Comparison of ENCODE assay signal across 19 cellular contexts in the genomic region with DNA sequence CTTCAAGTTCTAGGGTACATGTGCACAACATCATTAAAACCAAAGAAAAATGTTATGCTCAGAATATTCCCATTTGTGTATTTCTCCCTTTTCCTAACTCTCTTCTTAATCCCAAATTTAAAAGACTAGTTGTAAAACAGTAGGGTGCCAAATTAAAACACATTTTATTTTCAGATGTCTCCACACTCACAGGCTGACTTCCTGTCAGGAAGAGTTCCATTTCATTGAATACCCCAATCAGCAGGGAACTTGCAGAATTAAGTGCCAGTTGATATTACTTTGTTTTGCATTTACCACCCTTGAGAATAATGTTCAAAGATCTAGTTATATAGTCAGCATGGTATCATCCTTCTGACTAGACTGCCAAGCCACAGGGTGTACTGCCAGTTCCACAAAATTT.
"Had no signal": no experiment of that assay in that cellular context is flagged by ENCODE, and none has a peak within 500 bp of the region (broad histone marks: within the 10 kb centered on the region; RNA-seq: fewer than 3 reads in every experiment).

No MANE protein-coding gene starts in this region.

- H3K27me3 ChIP-seq: breast epithelium, gastroesophageal sphincter, heart right ventricle, tibial artery, uterus had no signal

- H3K4me1 ChIP-seq: breast epithelium, gastroesophageal sphincter, heart right ventricle, parathyroid adenoma, tibial artery, uterus had no signal

- H3K9ac ChIP-seq: parathyroid adenoma had no signal

- H3K9me3 ChIP-seq: breast epithelium, gastroesophageal sphincter, heart right ventricle, mucosa of descending colon, tibial artery, uterus had no signal

- ATAC-seq: gastroesophageal sphincter; heart right ventricle; left lobe of liver; mucosa of descending colon; naive thymus-derived CD8-positive, alpha-beta T cell; stimulated activated memory B cell treated with anti-CD40 and anti-IgM and Interleukin-4, amounts not matched to agents 10 μg/mL and 1 μg/mL and 100 μg/mL, for 72 hours had no signal

- DNase-seq: activated CD4-positive, alpha-beta T cell treated with anti-CD3 and anti-CD28 coated beads for 1 hour; activated CD4-positive, alpha-beta T cell treated with anti-CD3 and anti-CD28 coated beads, Interleukin-2, amount 50 U/mL, for 4 hours; activated naive CD4-positive, alpha-beta T cell; activated naive CD8-positive, alpha-beta T cell treated with anti-CD3 and anti-CD28 coated beads, Interleukin-2, amount 10 ng/mL, durations not matched to agents 7 days and 5 days; activated T-cell treated with anti-CD3 and anti-CD28 coated beads for 4 hours; anterior cingulate cortex; cerebellar nuclear complex; endodermal cell; erythroblast; heart right ventricle; mucosa of descending colon; naive thymus-derived CD8-positive, alpha-beta T cell; tibial artery; uterus had no signal

- H3K4me3 ChIP-seq: breast epithelium, gastroesophageal sphincter, heart right ventricle, mucosa of descending colon, tibial artery, uterus had no signal

- H3K27ac ChIP-seq: breast epithelium, gastroesophageal sphincter, heart right ventricle, parathyroid adenoma, tibial artery, uterus had no signal

- H3K36me3 ChIP-seq: breast epithelium, gastroesophageal sphincter, heart right ventricle, tibial artery, uterus had no signal
